ENCODE assay signal across 1 cellular context in genomic region chr7:106464169-106464568, GRCh38.
TF ChIP-seq lines count a peak whose summit lies in the region.

No MANE protein-coding gene starts in this region.

TF ChIP-seq in HepG2, 621 proteins besides CTCF, POLR2A, EP300 and RAD21 (continued from another document):
- TF ChIP-seq, protein P1, sequence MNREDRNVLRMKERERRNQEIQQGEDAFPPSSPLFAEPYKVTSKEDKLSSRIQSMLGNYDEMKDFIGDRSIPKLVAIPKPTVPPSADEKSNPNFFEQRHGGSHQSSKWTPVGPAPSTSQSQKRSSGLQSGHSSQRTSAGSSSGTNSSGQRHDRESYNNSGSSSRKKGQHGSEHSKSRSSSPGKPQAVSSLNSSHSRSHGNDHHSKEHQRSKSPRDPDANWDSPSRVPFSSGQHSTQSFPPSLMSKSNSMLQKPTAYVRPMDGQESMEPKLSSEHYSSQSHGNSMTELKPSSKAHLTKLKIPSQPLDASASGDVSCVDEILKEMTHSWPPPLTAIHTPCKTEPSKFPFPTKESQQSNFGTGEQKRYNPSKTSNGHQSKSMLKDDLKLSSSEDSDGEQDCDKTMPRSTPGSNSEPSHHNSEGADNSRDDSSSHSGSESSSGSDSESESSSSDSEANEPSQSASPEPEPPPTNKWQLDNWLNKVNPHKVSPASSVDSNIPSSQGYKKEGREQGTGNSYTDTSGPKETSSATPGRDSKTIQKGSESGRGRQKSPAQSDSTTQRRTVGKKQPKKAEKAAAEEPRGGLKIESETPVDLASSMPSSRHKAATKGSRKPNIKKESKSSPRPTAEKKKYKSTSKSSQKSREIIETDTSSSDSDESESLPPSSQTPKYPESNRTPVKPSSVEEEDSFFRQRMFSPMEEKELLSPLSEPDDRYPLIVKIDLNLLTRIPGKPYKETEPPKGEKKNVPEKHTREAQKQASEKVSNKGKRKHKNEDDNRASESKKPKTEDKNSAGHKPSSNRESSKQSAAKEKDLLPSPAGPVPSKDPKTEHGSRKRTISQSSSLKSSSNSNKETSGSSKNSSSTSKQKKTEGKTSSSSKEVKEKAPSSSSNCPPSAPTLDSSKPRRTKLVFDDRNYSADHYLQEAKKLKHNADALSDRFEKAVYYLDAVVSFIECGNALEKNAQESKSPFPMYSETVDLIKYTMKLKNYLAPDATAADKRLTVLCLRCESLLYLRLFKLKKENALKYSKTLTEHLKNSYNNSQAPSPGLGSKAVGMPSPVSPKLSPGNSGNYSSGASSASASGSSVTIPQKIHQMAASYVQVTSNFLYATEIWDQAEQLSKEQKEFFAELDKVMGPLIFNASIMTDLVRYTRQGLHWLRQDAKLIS (CRISPR knock-in tag; IDR thresholded peaks at IDR 0.05): no peak
